11 cellular contexts compared by ENCODE assay signal in genomic region chr12:24595652-24596235, GRCh38.
A peak's percentile ranks its signal among the peaks of the same experiment; 100 is the strongest.
DNase-seq lines count a peak whose midpoint lies in the region; ATAC-seq, FAIRE-seq and TF ChIP-seq lines count a peak whose summit lies in the region.
"Had no signal": no experiment of that assay in that cellular context is flagged by ENCODE, and none has a peak within 500 bp of the region (broad histone marks: within the 10 kb centered on the region; RNA-seq: fewer than 3 reads in every experiment).

No MANE protein-coding gene starts in this region.

- TF ChIP-seq CTCF in Calu3 (IDR thresholded peaks at IDR 0.05; ENCODE audit: unreplicated experiment) (no peak), activated B cell treated with CpG ODN at 0.5 μM for 24 hours (IDR thresholded peaks at IDR 0.05) (no peak)

- H3K4me1 Mint-ChIP-seq in Calu3 (ENCODE audit: low read depth, unreplicated experiment) = no peaks in the 10 kb centered on the region
- peaks cover 37% of the 10 kb centered on the region for H3K4me1 Mint-ChIP-seq in activated B cell treated with CpG ODN at 0.5 μM for 24 hours

- H3K27me3 Mint-ChIP-seq in Calu3 (ENCODE audit: unreplicated experiment) = peaks cover 32% of the 10 kb centered on the region
- H3K27me3 Mint-ChIP-seq in activated B cell treated with CpG ODN at 0.5 μM for 24 hours = no peaks in the 10 kb centered on the region
- H3K27me3 Mint-ChIP-seq: central memory CD8-positive, alpha-beta T cell had no signal

- H3K36me3 Mint-ChIP-seq in Calu3 (ENCODE audit: insufficient read depth, unreplicated experiment) = no peaks in the 10 kb centered on the region
- H3K36me3 Mint-ChIP-seq in activated B cell treated with CpG ODN at 0.5 μM for 24 hours (ENCODE audit: low read depth) = no peaks in the 10 kb centered on the region

- FAIRE-seq in GM12892 (lab: Jason Lieb, UNC) = no peak

- no peak overlapping the region for H3K4me3 Mint-ChIP-seq in Calu3 (ENCODE audit: low read depth, unreplicated experiment)
- H3K4me3 Mint-ChIP-seq in activated B cell treated with CpG ODN at 0.5 μM for 24 hours = no peak overlapping the region
- H3K4me3 Mint-ChIP-seq: central memory CD8-positive, alpha-beta T cell had no signal

- BruUV-seq in Calu3 (replicated peaks; lab: Mats Ljungman, UMichigan) = no TSS peak

- intact Hi-C loops in Calu3 (cut with micrococcal nuclease; ENCODE audit: unreplicated experiment) (loop anchor here (2.0 to 10.0 kb wide), 5 partner anchors 132 to 1388 kb away; no protein-coding TSS in a partner anchor), activated B cell treated with CpG ODN at 0.5 μM for 24 hours (cut with micrococcal nuclease) (loop anchor here (2.0 to 5.0 kb wide), 6 partner anchors 178 to 562 kb away; no protein-coding TSS in a partner anchor)

- DNase-seq in Calu3 = peak; percentile 7
- DNase-seq in HT1080 (ENCODE audit: low read depth) = peak; percentile 9
- DNase-seq in activated B cell treated with CpG ODN at 0.5 μM for 24 hours = no peak
- DNase-seq in left lobe of liver (ENCODE audit: low spot score) = no peak
- no peak for DNase-seq in AML-193 (lab: John Stamatoyannopoulos, UW)
- no peak for DNase-seq in GM12892 (ENCODE audit: insufficient read length)
- no peak for DNase-seq in glomerular visceral epithelial cell (ENCODE audit: extremely low spot score)
- no peak for DNase-seq in dermis blood vessel endothelial cell
- DNase-seq: hypothalamus, NCI-H1092 had no signal

- H3K9me3 Mint-ChIP-seq in Calu3 (ENCODE audit: low read depth, unreplicated experiment) (no peaks in the 10 kb centered on the region), activated B cell treated with CpG ODN at 0.5 μM for 24 hours (no peaks in the 10 kb centered on the region)
- H3K9me3 Mint-ChIP-seq: central memory CD8-positive, alpha-beta T cell had no signal

- CTCF ChIA-PET in Calu3 (lab: Charles Lee) = no interaction called here
- CTCF ChIA-PET in activated B cell treated with CpG ODN at 0.5 μM for 24 hours (lab: Charles Lee) = interaction anchor here (0.8 to 1.6 kb wide), 6 partner anchors 8 to 235 kb away, joined by 3 to 7 read pairs (median 3); no protein-coding TSS in a partner anchor

- POLR2A ChIA-PET in activated B cell treated with CpG ODN at 0.5 μM for 24 hours (lab: Charles Lee) = interaction anchor here (0.6 to 1.2 kb wide), 3 partner anchors 20 to 181 kb away, joined by 3 to 4 read pairs (median 4); no protein-coding TSS in a partner anchor

- H3K27ac Mint-ChIP-seq in Calu3 (ENCODE audit: unreplicated experiment) = no peak overlapping the region
- H3K27ac Mint-ChIP-seq in activated B cell treated with CpG ODN at 0.5 μM for 24 hours = no peak overlapping the region

- ATAC-seq in activated B cell treated with CpG ODN at 0.5 μM for 24 hours (ENCODE audit: low read depth) (peak; percentile 53), left lobe of liver (peak; percentile 54)

- TF ChIP-seq POLR2A in GM12892 (IDR thresholded peaks at IDR 0.05; ENCODE audit: low read depth, low read length) = no peak

Comparison
In these comparisons a context has a peak if more than half of its experiments do, and no peak if none do; other contexts are left out.
1. DNase-seq: peak in Calu3 (single experiment) and HT1080 (single experiment); none in activated B cell treated with CpG ODN at 0.5 μM for 24 hours (single experiment), left lobe of liver (single experiment), AML-193 (0 of 2), GM12892 (single experiment), glomerular visceral epithelial cell (single experiment) and dermis blood vessel endothelial cell (single experiment).